In genomic region chr15:26883466-26883865, GRCh38 we compare ENCODE assay signal across 25 cellular contexts. TPM values are rescaled to one million over a fixed set of nuclear protein-coding genes. Genes with fewer than 3 reads are reported as not detected.
"Had no signal": no experiment of that assay in that cellular context is flagged by ENCODE, and none has a peak within 500 bp of the region (broad histone marks: within the 10 kb centered on the region; RNA-seq: fewer than 3 reads in every experiment).

No MANE protein-coding gene starts in this region.

- H3K4me1 ChIP-seq: colonic mucosa, gastrocnemius medialis, heart right ventricle, left lung, lower lobe of right lung had no signal

- ATAC-seq: gastrocnemius medialis, heart right ventricle, left cardiac atrium, left lung, left ventricle myocardium superior, lower lobe of right lung, mucosa of descending colon had no signal

- H3K9me3 ChIP-seq: colonic mucosa, esophagus squamous epithelium, gastrocnemius medialis, heart right ventricle, left lung, lower lobe of right lung, mucosa of descending colon had no signal

- H3K27ac ChIP-seq: colonic mucosa, esophagus squamous epithelium, gastrocnemius medialis, heart right ventricle, left lung, lower lobe of right lung had no signal

- H3K36me3 ChIP-seq: colonic mucosa, esophagus squamous epithelium, gastrocnemius medialis, heart right ventricle, left lung, lower lobe of right lung had no signal

- DNase-seq: colonic mucosa; cortex of kidney; effector CD8-positive, alpha-beta T cell; esophagus squamous epithelium; foreskin fibroblast; foreskin melanocyte; gastrocnemius medialis; glutamatergic neuron; head of caudate nucleus; heart right ventricle; hippocampal formation; left cardiac atrium; left ventricle myocardium superior; lower lobe of right lung; mesenchymal stem cell; mucosa of descending colon; naive B cell had no signal

- H3K27me3 ChIP-seq: colonic mucosa had no signal

- H3K4me3 ChIP-seq: colonic mucosa, esophagus squamous epithelium, gastrocnemius medialis, heart right ventricle, left lung, lower lobe of right lung, mucosa of descending colon had no signal

RNA-seq across cellular contexts. Expression of gene GABRA5, which starts 16.6 kb away (rescaled TPM):
- total RNA-seq: colonic mucosa, dermis microvascular lymphatic vessel endothelial cell, endothelial cell of umbilical vein, gastrocnemius medialis, glomerular endothelial cell, left lung, left ventricle myocardium superior, lower leg skin, lower lobe of right lung, lung microvascular endothelial cell, mesenteric fat pad, mucosa of descending colon, myocyte had no signal
- polyA plus RNA-seq: endothelial cell of umbilical vein, heart right ventricle had no signal
